Comparison of ENCODE assay signal across 1 cellular context in the genomic region with DNA sequence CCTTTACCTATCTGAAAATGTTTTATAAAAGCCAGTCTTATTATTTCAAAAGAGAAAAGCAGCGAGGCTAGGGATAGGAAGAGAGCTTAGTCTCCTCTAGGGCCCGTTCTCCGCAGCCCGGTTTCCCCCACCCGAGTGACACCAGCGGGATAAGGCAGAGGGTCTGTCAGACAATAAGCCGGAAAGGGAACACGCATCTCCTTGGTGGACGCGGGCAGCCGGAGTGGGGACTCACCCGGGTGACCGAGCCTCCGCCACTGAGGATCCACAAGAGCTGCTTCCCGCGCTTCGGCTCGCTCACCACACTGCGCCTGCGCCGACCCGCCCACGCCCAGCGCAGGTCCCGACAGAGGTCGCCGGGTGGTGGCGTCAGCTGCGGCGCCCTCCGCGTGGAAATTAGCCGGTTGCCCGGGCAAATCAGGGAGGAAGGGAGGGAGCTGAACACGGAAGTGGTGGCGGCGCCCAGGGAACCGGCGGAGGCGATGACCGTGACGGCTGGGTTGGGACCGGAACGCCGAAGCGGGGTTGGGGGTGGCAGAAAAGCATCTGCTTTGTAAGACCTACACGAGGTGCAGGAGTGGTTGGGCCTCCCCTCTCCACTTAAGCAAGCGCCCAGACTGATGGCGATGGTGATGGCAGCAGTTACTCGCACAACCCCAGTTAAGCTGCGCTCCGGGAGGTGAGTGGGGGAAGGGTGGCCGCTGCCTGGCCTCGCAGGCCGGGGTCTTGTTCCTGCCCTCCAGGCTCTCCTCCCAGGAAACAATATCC.
TF ChIP-seq lines count a peak whose summit lies in the region.

A gene with protein sequence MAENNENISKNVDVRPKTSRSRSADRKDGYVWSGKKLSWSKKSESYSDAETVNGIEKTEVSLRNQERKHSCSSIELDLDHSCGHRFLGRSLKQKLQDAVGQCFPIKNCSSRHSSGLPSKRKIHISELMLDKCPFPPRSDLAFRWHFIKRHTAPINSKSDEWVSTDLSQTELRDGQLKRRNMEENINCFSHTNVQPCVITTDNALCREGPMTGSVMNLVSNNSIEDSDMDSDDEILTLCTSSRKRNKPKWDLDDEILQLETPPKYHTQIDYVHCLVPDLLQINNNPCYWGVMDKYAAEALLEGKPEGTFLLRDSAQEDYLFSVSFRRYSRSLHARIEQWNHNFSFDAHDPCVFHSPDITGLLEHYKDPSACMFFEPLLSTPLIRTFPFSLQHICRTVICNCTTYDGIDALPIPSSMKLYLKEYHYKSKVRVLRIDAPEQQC (plus strand): TSS at position 444 of the 768 bp plus-strand sequence. CDS start 15,806 bp downstream, outside the sequence.
A gene with protein sequence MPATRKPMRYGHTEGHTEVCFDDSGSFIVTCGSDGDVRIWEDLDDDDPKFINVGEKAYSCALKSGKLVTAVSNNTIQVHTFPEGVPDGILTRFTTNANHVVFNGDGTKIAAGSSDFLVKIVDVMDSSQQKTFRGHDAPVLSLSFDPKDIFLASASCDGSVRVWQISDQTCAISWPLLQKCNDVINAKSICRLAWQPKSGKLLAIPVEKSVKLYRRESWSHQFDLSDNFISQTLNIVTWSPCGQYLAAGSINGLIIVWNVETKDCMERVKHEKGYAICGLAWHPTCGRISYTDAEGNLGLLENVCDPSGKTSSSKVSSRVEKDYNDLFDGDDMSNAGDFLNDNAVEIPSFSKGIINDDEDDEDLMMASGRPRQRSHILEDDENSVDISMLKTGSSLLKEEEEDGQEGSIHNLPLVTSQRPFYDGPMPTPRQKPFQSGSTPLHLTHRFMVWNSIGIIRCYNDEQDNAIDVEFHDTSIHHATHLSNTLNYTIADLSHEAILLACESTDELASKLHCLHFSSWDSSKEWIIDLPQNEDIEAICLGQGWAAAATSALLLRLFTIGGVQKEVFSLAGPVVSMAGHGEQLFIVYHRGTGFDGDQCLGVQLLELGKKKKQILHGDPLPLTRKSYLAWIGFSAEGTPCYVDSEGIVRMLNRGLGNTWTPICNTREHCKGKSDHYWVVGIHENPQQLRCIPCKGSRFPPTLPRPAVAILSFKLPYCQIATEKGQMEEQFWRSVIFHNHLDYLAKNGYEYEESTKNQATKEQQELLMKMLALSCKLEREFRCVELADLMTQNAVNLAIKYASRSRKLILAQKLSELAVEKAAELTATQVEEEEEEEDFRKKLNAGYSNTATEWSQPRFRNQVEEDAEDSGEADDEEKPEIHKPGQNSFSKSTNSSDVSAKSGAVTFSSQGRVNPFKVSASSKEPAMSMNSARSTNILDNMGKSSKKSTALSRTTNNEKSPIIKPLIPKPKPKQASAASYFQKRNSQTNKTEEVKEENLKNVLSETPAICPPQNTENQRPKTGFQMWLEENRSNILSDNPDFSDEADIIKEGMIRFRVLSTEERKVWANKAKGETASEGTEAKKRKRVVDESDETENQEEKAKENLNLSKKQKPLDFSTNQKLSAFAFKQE (minus strand): TSS at position 307 of the 768 bp plus-strand sequence. CDS start 312 bp downstream, outside the sequence.

TF ChIP-seq in HepG2, 621 proteins besides CTCF, POLR2A, EP300 and RAD21 (continued from another document and continues in another):
- TF ChIP-seq, protein P1, sequence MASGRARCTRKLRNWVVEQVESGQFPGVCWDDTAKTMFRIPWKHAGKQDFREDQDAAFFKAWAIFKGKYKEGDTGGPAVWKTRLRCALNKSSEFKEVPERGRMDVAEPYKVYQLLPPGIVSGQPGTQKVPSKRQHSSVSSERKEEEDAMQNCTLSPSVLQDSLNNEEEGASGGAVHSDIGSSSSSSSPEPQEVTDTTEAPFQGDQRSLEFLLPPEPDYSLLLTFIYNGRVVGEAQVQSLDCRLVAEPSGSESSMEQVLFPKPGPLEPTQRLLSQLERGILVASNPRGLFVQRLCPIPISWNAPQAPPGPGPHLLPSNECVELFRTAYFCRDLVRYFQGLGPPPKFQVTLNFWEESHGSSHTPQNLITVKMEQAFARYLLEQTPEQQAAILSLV (CRISPR knock-in tag; IDR thresholded peaks at IDR 0.05; ENCODE audit: borderline replicate concordance): peak; percentile 86
- TF ChIP-seq U2AF1 (optimal IDR thresholded peaks at IDR 0.05; ENCODE audit: low read depth, low read length): peak; percentile 62
- TF ChIP-seq, protein P2, sequence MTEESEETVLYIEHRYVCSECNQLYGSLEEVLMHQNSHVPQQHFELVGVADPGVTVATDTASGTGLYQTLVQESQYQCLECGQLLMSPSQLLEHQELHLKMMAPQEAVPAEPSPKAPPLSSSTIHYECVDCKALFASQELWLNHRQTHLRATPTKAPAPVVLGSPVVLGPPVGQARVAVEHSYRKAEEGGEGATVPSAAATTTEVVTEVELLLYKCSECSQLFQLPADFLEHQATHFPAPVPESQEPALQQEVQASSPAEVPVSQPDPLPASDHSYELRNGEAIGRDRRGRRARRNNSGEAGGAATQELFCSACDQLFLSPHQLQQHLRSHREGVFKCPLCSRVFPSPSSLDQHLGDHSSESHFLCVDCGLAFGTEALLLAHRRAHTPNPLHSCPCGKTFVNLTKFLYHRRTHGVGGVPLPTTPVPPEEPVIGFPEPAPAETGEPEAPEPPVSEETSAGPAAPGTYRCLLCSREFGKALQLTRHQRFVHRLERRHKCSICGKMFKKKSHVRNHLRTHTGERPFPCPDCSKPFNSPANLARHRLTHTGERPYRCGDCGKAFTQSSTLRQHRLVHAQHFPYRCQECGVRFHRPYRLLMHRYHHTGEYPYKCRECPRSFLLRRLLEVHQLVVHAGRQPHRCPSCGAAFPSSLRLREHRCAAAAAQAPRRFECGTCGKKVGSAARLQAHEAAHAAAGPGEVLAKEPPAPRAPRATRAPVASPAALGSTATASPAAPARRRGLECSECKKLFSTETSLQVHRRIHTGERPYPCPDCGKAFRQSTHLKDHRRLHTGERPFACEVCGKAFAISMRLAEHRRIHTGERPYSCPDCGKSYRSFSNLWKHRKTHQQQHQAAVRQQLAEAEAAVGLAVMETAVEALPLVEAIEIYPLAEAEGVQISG (CRISPR knock-in tag; IDR thresholded peaks at IDR 0.05): peak; percentile 88
- peak; percentile 92 for TF ChIP-seq ELF4 (CRISPR knock-in tag; IDR thresholded peaks at IDR 0.05; ENCODE audit: borderline replicate concordance)
- TF ChIP-seq ZNF883 (CRISPR knock-in tag; IDR thresholded peaks at IDR 0.05; ENCODE audit: not compliant biosample characterization): peak; percentile 87
- no peak for TF ChIP-seq SP1 (IDR thresholded peaks at IDR 0.05)
- TF ChIP-seq SP1 (CRISPR knock-in tag; IDR thresholded peaks at IDR 0.05): peak; percentile 91
- no peak for TF ChIP-seq NAIF1 (CRISPR knock-in tag; IDR thresholded peaks at IDR 0.05; ENCODE audit: borderline replicate concordance)
- peak; percentile 57; the same call in 1 of the 2 replicates for TF ChIP-seq ZNF232 (CRISPR knock-in tag; IDR thresholded peaks at IDR 0.05; ENCODE audit: borderline replicate concordance)
- no peak for TF ChIP-seq HDAC6 (IDR thresholded peaks at IDR 0.05; ENCODE audit: low read depth, low read length)
- TF ChIP-seq, protein P3, sequence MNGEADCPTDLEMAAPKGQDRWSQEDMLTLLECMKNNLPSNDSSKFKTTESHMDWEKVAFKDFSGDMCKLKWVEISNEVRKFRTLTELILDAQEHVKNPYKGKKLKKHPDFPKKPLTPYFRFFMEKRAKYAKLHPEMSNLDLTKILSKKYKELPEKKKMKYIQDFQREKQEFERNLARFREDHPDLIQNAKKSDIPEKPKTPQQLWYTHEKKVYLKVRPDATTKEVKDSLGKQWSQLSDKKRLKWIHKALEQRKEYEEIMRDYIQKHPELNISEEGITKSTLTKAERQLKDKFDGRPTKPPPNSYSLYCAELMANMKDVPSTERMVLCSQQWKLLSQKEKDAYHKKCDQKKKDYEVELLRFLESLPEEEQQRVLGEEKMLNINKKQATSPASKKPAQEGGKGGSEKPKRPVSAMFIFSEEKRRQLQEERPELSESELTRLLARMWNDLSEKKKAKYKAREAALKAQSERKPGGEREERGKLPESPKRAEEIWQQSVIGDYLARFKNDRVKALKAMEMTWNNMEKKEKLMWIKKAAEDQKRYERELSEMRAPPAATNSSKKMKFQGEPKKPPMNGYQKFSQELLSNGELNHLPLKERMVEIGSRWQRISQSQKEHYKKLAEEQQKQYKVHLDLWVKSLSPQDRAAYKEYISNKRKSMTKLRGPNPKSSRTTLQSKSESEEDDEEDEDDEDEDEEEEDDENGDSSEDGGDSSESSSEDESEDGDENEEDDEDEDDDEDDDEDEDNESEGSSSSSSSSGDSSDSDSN (CRISPR knock-in tag; IDR thresholded peaks at IDR 0.05): peak; percentile 93
- TF ChIP-seq CC2D1A (CRISPR knock-in tag; IDR thresholded peaks at IDR 0.05): 0 out of 2 replicates have a peak, but pooled peaks have one; percentile 39
- peak; percentile 92; the same call in 1 of the 2 replicates for TF ChIP-seq IRX3 (CRISPR knock-in tag; IDR thresholded peaks at IDR 0.05; ENCODE audit: borderline replicate concordance, low read depth)
- TF ChIP-seq ZNF354B (CRISPR knock-in tag; IDR thresholded peaks at IDR 0.05): no peak
- TF ChIP-seq ZNF777 (CRISPR knock-in tag; IDR thresholded peaks at IDR 0.05): no peak
- TF ChIP-seq FOSL2 (CRISPR knock-in tag; IDR thresholded peaks at IDR 0.05): peak; percentile 35; the same call in 1 of the 2 replicates
- peak; percentile 79; the same call in 1 of the 2 replicates for TF ChIP-seq ZNF160 (CRISPR knock-in tag; IDR thresholded peaks at IDR 0.05)
- TF ChIP-seq, protein P4, sequence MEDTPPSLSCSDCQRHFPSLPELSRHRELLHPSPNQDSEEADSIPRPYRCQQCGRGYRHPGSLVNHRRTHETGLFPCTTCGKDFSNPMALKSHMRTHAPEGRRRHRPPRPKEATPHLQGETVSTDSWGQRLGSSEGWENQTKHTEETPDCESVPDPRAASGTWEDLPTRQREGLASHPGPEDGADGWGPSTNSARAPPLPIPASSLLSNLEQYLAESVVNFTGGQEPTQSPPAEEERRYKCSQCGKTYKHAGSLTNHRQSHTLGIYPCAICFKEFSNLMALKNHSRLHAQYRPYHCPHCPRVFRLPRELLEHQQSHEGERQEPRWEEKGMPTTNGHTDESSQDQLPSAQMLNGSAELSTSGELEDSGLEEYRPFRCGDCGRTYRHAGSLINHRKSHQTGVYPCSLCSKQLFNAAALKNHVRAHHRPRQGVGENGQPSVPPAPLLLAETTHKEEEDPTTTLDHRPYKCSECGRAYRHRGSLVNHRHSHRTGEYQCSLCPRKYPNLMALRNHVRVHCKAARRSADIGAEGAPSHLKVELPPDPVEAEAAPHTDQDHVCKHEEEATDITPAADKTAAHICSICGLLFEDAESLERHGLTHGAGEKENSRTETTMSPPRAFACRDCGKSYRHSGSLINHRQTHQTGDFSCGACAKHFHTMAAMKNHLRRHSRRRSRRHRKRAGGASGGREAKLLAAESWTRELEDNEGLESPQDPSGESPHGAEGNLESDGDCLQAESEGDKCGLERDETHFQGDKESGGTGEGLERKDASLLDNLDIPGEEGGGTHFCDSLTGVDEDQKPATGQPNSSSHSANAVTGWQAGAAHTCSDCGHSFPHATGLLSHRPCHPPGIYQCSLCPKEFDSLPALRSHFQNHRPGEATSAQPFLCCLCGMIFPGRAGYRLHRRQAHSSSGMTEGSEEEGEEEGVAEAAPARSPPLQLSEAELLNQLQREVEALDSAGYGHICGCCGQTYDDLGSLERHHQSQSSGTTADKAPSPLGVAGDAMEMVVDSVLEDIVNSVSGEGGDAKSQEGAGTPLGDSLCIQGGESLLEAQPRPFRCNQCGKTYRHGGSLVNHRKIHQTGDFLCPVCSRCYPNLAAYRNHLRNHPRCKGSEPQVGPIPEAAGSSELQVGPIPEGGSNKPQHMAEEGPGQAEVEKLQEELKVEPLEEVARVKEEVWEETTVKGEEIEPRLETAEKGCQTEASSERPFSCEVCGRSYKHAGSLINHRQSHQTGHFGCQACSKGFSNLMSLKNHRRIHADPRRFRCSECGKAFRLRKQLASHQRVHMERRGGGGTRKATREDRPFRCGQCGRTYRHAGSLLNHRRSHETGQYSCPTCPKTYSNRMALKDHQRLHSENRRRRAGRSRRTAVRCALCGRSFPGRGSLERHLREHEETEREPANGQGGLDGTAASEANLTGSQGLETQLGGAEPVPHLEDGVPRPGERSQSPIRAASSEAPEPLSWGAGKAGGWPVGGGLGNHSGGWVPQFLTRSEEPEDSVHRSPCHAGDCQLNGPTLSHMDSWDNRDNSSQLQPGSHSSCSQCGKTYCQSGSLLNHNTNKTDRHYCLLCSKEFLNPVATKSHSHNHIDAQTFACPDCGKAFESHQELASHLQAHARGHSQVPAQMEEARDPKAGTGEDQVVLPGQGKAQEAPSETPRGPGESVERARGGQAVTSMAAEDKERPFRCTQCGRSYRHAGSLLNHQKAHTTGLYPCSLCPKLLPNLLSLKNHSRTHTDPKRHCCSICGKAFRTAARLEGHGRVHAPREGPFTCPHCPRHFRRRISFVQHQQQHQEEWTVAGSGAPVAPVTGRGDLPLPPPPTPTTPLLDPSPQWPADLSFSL (CRISPR knock-in tag; IDR thresholded peaks at IDR 0.05): no peak
- peak; percentile 88 for TF ChIP-seq ATF7-NPFF (CRISPR knock-in tag; IDR thresholded peaks at IDR 0.05; ENCODE audit: low read depth)
- TF ChIP-seq XRCC5 (optimal IDR thresholded peaks at IDR 0.05; ENCODE audit: low read length): peak; percentile 75
- TF ChIP-seq, protein P5, sequence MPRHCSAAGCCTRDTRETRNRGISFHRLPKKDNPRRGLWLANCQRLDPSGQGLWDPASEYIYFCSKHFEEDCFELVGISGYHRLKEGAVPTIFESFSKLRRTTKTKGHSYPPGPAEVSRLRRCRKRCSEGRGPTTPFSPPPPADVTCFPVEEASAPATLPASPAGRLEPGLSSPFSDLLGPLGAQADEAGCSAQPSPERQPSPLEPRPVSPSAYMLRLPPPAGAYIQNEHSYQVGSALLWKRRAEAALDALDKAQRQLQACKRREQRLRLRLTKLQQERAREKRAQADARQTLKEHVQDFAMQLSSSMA (CRISPR knock-in tag; IDR thresholded peaks at IDR 0.05): no peak
- no peak for TF ChIP-seq REL (CRISPR knock-in tag; conservative IDR thresholded peaks at IDR 0.05)
- TF ChIP-seq ZNF792 (CRISPR knock-in tag; IDR thresholded peaks at IDR 0.05): peak; percentile 84; the same call in 1 of the 2 replicates
- TF ChIP-seq, protein P6, sequence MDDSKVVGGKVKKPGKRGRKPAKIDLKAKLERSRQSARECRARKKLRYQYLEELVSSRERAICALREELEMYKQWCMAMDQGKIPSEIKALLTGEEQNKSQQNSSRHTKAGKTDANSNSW (CRISPR knock-in tag; IDR thresholded peaks at IDR 0.05; ENCODE audit: borderline replicate concordance): no peak
- TF ChIP-seq SRSF9 (IDR thresholded peaks at IDR 0.05; ENCODE audit: borderline replicate concordance, insufficient read depth, low read depth, low read length, poor library complexity, severe bottlenecking): no peak
- TF ChIP-seq ZNF292 (CRISPR knock-in tag; IDR thresholded peaks at IDR 0.05; ENCODE audit: borderline replicate concordance, low read depth): peak; percentile 39; the same call in 1 of the 2 replicates
- TF ChIP-seq, protein P7, sequence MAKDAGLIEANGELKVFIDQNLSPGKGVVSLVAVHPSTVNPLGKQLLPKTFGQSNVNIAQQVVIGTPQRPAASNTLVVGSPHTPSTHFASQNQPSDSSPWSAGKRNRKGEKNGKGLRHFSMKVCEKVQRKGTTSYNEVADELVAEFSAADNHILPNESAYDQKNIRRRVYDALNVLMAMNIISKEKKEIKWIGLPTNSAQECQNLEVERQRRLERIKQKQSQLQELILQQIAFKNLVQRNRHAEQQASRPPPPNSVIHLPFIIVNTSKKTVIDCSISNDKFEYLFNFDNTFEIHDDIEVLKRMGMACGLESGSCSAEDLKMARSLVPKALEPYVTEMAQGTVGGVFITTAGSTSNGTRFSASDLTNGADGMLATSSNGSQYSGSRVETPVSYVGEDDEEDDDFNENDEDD (CRISPR knock-in tag; IDR thresholded peaks at IDR 0.05; ENCODE audit: borderline replicate concordance): peak; percentile 99
- TF ChIP-seq ZNF660 (CRISPR knock-in tag; IDR thresholded peaks at IDR 0.05; ENCODE audit: borderline replicate concordance, low read depth): 0 out of 2 replicates have a peak, but pooled peaks have one; percentile 24
- peak; percentile 83; the same call in 1 of the 2 replicates for TF ChIP-seq MTA1 (CRISPR knock-in tag; IDR thresholded peaks at IDR 0.05; ENCODE audit: borderline replicate concordance)
